ENCODE assay signal across 1 cellular context in the genomic region with DNA sequence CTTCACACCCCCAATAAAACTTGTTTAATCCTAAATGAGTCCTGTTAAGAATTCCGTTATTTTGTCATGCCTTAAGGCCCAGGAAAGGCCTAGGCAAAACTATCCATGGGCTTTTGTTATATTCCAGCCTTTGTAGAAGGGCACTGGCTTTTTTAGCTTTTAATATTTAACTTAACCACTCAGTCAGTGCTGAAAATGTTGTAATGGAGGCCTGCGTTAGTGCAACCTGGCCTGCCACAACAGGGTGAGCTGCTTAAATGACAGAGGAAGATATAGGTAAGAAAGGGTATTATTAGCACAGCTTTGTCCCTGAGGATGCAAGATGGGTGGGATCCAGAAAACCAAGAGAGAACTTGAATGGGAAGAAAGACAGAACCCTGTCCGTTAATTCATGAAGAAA.
A peak's percentile ranks its signal among the peaks of the same experiment; 100 is the strongest.
TF ChIP-seq lines count a peak whose summit lies in the region.

No MANE protein-coding gene starts in this region.

TF ChIP-seq in HepG2, 621 proteins besides CTCF, POLR2A, EP300 and RAD21 (continued from another document and continues in another):
- TF ChIP-seq HES4 (CRISPR knock-in tag; IDR thresholded peaks at IDR 0.05; ENCODE audit: borderline replicate concordance) = no peak
- no peak for TF ChIP-seq HINFP (CRISPR knock-in tag; IDR thresholded peaks at IDR 0.05; ENCODE audit: low read depth)
- TF ChIP-seq KDM5B (CRISPR knock-in tag; IDR thresholded peaks at IDR 0.05; ENCODE audit: borderline replicate concordance) = no peak
- no peak for TF ChIP-seq ZNF670 (CRISPR knock-in tag; IDR thresholded peaks at IDR 0.05; ENCODE audit: borderline replicate concordance)
- no peak for TF ChIP-seq SIX4 (CRISPR knock-in tag; IDR thresholded peaks at IDR 0.05)
- TF ChIP-seq ZNF256 (CRISPR knock-in tag; conservative IDR thresholded peaks at IDR 0.05) = no peak
- no peak for TF ChIP-seq ZNF253 (CRISPR knock-in tag; IDR thresholded peaks at IDR 0.05; ENCODE audit: borderline replicate concordance)
- TF ChIP-seq MYNN (CRISPR knock-in tag; IDR thresholded peaks at IDR 0.05; ENCODE audit: low read depth) = no peak
- TF ChIP-seq CEBPG (CRISPR knock-in tag; IDR thresholded peaks at IDR 0.05) = peak; percentile 11; the same call in 1 of the 2 replicates
- no peak for TF ChIP-seq ZNF773 (CRISPR knock-in tag; IDR thresholded peaks at IDR 0.05; ENCODE audit: borderline replicate concordance)
- no peak for TF ChIP-seq ZNF235 (CRISPR knock-in tag; IDR thresholded peaks at IDR 0.05; ENCODE audit: borderline replicate concordance)
- TF ChIP-seq ISX (CRISPR knock-in tag; conservative IDR thresholded peaks at IDR 0.05) = no peak
- TF ChIP-seq, protein P1, sequence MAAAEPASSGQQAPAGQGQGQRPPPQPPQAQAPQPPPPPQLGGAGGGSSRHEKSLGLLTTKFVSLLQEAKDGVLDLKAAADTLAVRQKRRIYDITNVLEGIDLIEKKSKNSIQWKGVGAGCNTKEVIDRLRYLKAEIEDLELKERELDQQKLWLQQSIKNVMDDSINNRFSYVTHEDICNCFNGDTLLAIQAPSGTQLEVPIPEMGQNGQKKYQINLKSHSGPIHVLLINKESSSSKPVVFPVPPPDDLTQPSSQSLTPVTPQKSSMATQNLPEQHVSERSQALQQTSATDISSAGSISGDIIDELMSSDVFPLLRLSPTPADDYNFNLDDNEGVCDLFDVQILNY (CRISPR knock-in tag; conservative IDR thresholded peaks at IDR 0.05) = no peak
- no peak for TF ChIP-seq JUND (CRISPR knock-in tag; IDR thresholded peaks at IDR 0.05)
- TF ChIP-seq ZFX (CRISPR knock-in tag; IDR thresholded peaks at IDR 0.05; ENCODE audit: low read depth) = peak; percentile 13; the same call in 1 of the 2 replicates
- 0 out of 2 replicates have a peak, but pooled peaks have one; percentile 19 for TF ChIP-seq ZFY (CRISPR knock-in tag; IDR thresholded peaks at IDR 0.05)
- TF ChIP-seq, protein P2, sequence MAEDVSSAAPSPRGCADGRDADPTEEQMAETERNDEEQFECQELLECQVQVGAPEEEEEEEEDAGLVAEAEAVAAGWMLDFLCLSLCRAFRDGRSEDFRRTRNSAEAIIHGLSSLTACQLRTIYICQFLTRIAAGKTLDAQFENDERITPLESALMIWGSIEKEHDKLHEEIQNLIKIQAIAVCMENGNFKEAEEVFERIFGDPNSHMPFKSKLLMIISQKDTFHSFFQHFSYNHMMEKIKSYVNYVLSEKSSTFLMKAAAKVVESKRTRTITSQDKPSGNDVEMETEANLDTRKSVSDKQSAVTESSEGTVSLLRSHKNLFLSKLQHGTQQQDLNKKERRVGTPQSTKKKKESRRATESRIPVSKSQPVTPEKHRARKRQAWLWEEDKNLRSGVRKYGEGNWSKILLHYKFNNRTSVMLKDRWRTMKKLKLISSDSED (CRISPR knock-in tag; IDR thresholded peaks at IDR 0.05) = no peak
- TF ChIP-seq ZNF7 (CRISPR knock-in tag; IDR thresholded peaks at IDR 0.05) = no peak
- TF ChIP-seq SRY (CRISPR knock-in tag; IDR thresholded peaks at IDR 0.05) = no peak
- no peak for TF ChIP-seq ZNF432 (CRISPR knock-in tag; IDR thresholded peaks at IDR 0.05; ENCODE audit: borderline replicate concordance)
- TF ChIP-seq, protein P3, sequence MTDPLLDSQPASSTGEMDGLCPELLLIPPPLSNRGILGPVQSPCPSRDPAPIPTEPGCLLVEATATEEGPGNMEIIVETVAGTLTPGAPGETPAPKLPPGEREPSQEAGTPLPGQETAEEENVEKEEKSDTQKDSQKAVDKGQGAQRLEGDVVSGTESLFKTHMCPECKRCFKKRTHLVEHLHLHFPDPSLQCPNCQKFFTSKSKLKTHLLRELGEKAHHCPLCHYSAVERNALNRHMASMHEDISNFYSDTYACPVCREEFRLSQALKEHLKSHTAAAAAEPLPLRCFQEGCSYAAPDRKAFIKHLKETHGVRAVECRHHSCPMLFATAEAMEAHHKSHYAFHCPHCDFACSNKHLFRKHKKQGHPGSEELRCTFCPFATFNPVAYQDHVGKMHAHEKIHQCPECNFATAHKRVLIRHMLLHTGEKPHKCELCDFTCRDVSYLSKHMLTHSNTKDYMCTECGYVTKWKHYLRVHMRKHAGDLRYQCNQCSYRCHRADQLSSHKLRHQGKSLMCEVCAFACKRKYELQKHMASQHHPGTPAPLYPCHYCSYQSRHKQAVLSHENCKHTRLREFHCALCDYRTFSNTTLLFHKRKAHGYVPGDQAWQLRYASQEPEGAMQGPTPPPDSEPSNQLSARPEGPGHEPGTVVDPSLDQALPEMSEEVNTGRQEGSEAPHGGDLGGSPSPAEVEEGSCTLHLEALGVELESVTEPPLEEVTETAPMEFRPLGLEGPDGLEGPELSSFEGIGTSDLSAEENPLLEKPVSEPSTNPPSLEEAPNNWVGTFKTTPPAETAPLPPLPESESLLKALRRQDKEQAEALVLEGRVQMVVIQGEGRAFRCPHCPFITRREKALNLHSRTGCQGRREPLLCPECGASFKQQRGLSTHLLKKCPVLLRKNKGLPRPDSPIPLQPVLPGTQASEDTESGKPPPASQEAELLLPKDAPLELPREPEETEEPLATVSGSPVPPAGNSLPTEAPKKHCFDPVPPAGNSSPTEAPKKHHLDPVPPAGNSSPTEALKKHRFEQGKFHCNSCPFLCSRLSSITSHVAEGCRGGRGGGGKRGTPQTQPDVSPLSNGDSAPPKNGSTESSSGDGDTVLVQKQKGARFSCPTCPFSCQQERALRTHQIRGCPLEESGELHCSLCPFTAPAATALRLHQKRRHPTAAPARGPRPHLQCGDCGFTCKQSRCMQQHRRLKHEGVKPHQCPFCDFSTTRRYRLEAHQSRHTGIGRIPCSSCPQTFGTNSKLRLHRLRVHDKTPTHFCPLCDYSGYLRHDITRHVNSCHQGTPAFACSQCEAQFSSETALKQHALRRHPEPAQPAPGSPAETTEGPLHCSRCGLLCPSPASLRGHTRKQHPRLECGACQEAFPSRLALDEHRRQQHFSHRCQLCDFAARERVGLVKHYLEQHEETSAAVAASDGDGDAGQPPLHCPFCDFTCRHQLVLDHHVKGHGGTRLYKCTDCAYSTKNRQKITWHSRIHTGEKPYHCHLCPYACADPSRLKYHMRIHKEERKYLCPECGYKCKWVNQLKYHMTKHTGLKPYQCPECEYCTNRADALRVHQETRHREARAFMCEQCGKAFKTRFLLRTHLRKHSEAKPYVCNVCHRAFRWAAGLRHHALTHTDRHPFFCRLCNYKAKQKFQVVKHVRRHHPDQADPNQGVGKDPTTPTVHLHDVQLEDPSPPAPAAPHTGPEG (CRISPR knock-in tag; IDR thresholded peaks at IDR 0.05) = no peak
- no peak for TF ChIP-seq FIP1L1 (IDR thresholded peaks at IDR 0.05; ENCODE audit: borderline replicate concordance, insufficient read depth, low read depth, low read length)
- TF ChIP-seq, protein P4, sequence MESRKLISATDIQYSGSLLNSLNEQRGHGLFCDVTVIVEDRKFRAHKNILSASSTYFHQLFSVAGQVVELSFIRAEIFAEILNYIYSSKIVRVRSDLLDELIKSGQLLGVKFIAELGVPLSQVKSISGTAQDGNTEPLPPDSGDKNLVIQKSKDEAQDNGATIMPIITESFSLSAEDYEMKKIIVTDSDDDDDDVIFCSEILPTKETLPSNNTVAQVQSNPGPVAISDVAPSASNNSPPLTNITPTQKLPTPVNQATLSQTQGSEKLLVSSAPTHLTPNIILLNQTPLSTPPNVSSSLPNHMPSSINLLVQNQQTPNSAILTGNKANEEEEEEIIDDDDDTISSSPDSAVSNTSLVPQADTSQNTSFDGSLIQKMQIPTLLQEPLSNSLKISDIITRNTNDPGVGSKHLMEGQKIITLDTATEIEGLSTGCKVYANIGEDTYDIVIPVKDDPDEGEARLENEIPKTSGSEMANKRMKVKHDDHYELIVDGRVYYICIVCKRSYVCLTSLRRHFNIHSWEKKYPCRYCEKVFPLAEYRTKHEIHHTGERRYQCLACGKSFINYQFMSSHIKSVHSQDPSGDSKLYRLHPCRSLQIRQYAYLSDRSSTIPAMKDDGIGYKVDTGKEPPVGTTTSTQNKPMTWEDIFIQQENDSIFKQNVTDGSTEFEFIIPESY (CRISPR knock-in tag; IDR thresholded peaks at IDR 0.05) = no peak
- TF ChIP-seq ZNF615 (CRISPR knock-in tag; IDR thresholded peaks at IDR 0.05; ENCODE audit: borderline replicate concordance) = no peak
- no peak for TF ChIP-seq NFE2 (CRISPR knock-in tag; IDR thresholded peaks at IDR 0.05)
- TF ChIP-seq CEBPB (IDR thresholded peaks at IDR 0.05; ENCODE audit: borderline replicate concordance, low read depth, low read length) = 0 out of 2 replicates have a peak, but pooled peaks have one; percentile 13
- no peak for TF ChIP-seq CREB1 (IDR thresholded peaks at IDR 0.05)
- no peak for TF ChIP-seq CREB1 (CRISPR knock-in tag; IDR thresholded peaks at IDR 0.05)
- no peak for TF ChIP-seq ZNF678 (CRISPR knock-in tag; IDR thresholded peaks at IDR 0.05)
- no peak for TF ChIP-seq ZNF326 (CRISPR knock-in tag; IDR thresholded peaks at IDR 0.05; ENCODE audit: borderline replicate concordance)
- no peak for TF ChIP-seq SMARCE1 (IDR thresholded peaks at IDR 0.05; ENCODE audit: borderline replicate concordance)
- no peak for TF ChIP-seq ZNF407 (CRISPR knock-in tag; IDR thresholded peaks at IDR 0.05; ENCODE audit: not compliant biosample characterization)
- TF ChIP-seq CENPX (CRISPR knock-in tag; IDR thresholded peaks at IDR 0.05) = no peak
- TF ChIP-seq, protein P5, sequence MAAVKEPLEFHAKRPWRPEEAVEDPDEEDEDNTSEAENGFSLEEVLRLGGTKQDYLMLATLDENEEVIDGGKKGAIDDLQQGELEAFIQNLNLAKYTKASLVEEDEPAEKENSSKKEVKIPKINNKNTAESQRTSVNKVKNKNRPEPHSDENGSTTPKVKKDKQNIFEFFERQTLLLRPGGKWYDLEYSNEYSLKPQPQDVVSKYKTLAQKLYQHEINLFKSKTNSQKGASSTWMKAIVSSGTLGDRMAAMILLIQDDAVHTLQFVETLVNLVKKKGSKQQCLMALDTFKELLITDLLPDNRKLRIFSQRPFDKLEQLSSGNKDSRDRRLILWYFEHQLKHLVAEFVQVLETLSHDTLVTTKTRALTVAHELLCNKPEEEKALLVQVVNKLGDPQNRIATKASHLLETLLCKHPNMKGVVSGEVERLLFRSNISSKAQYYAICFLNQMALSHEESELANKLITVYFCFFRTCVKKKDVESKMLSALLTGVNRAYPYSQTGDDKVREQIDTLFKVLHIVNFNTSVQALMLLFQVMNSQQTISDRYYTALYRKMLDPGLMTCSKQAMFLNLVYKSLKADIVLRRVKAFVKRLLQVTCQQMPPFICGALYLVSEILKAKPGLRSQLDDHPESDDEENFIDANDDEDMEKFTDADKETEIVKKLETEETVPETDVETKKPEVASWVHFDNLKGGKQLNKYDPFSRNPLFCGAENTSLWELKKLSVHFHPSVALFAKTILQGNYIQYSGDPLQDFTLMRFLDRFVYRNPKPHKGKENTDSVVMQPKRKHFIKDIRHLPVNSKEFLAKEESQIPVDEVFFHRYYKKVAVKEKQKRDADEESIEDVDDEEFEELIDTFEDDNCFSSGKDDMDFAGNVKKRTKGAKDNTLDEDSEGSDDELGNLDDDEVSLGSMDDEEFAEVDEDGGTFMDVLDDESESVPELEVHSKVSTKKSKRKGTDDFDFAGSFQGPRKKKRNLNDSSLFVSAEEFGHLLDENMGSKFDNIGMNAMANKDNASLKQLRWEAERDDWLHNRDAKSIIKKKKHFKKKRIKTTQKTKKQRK (IDR thresholded peaks at IDR 0.05; ENCODE audit: low read length) = no peak
